10 cellular contexts compared by ENCODE assay signal in genomic region chr16:11205754-11206459, GRCh38. TPM values are rescaled to one million over a fixed set of nuclear protein-coding genes. Genes with fewer than 3 reads are reported as not detected.
A peak's percentile ranks its signal among the peaks of the same experiment; 100 is the strongest.
DNase-seq lines count a peak whose midpoint lies in the region; ATAC-seq and TF ChIP-seq lines count a peak whose summit lies in the region.
"Had no signal": no experiment of that assay in that cellular context is flagged by ENCODE, and none has a peak within 500 bp of the region (broad histone marks: within the 10 kb centered on the region; RNA-seq: fewer than 3 reads in every experiment).

No MANE protein-coding gene starts in this region.

- CTCF ChIA-PET in activated CD4-positive, alpha-beta T cell treated with anti-CD3 and anti-CD28 coated beads for 36 hours (lab: Charles Lee) = interaction anchor here (1.2 to 1.4 kb wide), 2 partner anchors 12 to 243 kb away, joined by 3 to 6 read pairs; no protein-coding TSS in a partner anchor

- H3K27ac Mint-ChIP-seq in activated CD4-positive, alpha-beta T cell treated with anti-CD3 and anti-CD28 coated beads for 36 hours = peak overlapping the region; percentile 96

- POLR2A ChIA-PET in activated CD4-positive, alpha-beta T cell treated with anti-CD3 and anti-CD28 coated beads for 36 hours (lab: Charles Lee) = interaction anchor here (0.5 to 2.3 kb wide), 3 partner anchors 19 to 111 kb away, joined by 3 to 7 read pairs (median 3); no protein-coding TSS in a partner anchor

- H3K27me3 Mint-ChIP-seq in activated CD4-positive, alpha-beta T cell treated with anti-CD3 and anti-CD28 coated beads for 36 hours = no peaks in the 10 kb centered on the region

- TF ChIP-seq CTCF in spleen (IDR thresholded peaks at IDR 0.05 in 8 of 11, conservative IDR thresholded peaks at IDR 0.05 in 3 of 11) = no peak
- TF ChIP-seq CTCF in BE2C (IDR thresholded peaks at IDR 0.05; ENCODE audit: low read depth, low read length) = no peak

- H3K4me3 Mint-ChIP-seq in activated CD4-positive, alpha-beta T cell treated with anti-CD3 and anti-CD28 coated beads for 36 hours = no peak overlapping the region

- peak overlapping the region in 5 of 8 donors; percentile 27 to 70 (median 47) for H3K27ac ChIP-seq in spleen

- H3K27me3 ChIP-seq in spleen (replicated peaks in 1 of 7) (peaks cover 0 to 21% (median 0%) of the 10 kb centered on the region in 7 donors), BE2C (no peaks in the 10 kb centered on the region)

- peak; percentile 45 for ATAC-seq in activated CD4-positive, alpha-beta T cell treated with anti-CD3 and anti-CD28 coated beads for 36 hours

- H3K9me3 Mint-ChIP-seq in activated CD4-positive, alpha-beta T cell treated with anti-CD3 and anti-CD28 coated beads for 36 hours (ENCODE audit: low read depth) = peaks cover 3% of the 10 kb centered on the region

- 32 to 57% (median 40%) methylated on average over 8 to 11 of the region's 11 CpGs for WGBS in spleen, 5 donors

- no peaks in the 10 kb centered on the region for H3K36me3 ChIP-seq in spleen
- no peaks in the 10 kb centered on the region for H3K36me3 ChIP-seq in BE2C

- DNase-seq in activated CD4-positive, alpha-beta T cell treated with anti-CD3 and anti-CD28 coated beads for 36 hours = peak; percentile 43
- no peak for DNase-seq in activated CD4-positive, alpha-beta T cell treated with anti-CD3 and anti-CD28 coated beads, Interleukin-2, amount 50 U/mL, for 4 hours
- DNase-seq in LHCN-M2 (ENCODE audit: low read depth) (peak; percentile 22), dermis blood vessel endothelial cell (peak; percentile 54), spleen (no peak), BE2C (no peak), NCI-H510A treated with DMSO at 0.1 percent for 48 hours (lab: John Stamatoyannopoulos, UW) (no peak)
- no peak for DNase-seq in stimulated activated CD8-positive, alpha-beta memory T cell treated with anti-CD3 and anti-CD28 coated beads, Interleukin-4, amount 100 ng/mL, for 48 hours
- DNase-seq: MM.1S had no signal

- H3K4me1 Mint-ChIP-seq in activated CD4-positive, alpha-beta T cell treated with anti-CD3 and anti-CD28 coated beads for 36 hours = peaks cover 26% of the 10 kb centered on the region

- H3K4me1 ChIP-seq in spleen (peaks cover 6 to 71% (median 20%) of the 10 kb centered on the region in 6 donors), BE2C (peaks cover 20% of the 10 kb centered on the region)

- TF ChIP-seq POLR2A in spleen (IDR thresholded peaks at IDR 0.05) = no peak

- H3K9me3 ChIP-seq in spleen (peaks cover 0 to 11% (median 6%) of the 10 kb centered on the region in 8 donors), BE2C (peaks cover 5% of the 10 kb centered on the region)

- peaks cover 3% of the 10 kb centered on the region for H3K36me3 Mint-ChIP-seq in activated CD4-positive, alpha-beta T cell treated with anti-CD3 and anti-CD28 coated beads for 36 hours (ENCODE audit: low read depth)

- intact Hi-C loops in activated CD4-positive, alpha-beta T cell treated with anti-CD3 and anti-CD28 coated beads for 36 hours (cut with DNase I, micrococcal nuclease) = loop anchor here in 1 of 2 experiments (2.0 kb wide), 1 partner anchor 19 kb away; no protein-coding TSS in a partner anchor
- intact Hi-C loops in spleen (cut with DNase I; ENCODE audit: low total_unique reads) = no loop called here

- H3K4me3 ChIP-seq in spleen = no peak overlapping the region
- H3K4me3 ChIP-seq in BE2C (ENCODE audit: low read depth, low read length) = no peak overlapping the region

RNA-seq across cellular contexts. Expression of gene SOCS1, which starts 50.1 kb away (rescaled TPM):
- total RNA-seq in activated CD4-positive, alpha-beta T cell treated with anti-CD3 and anti-CD28 coated beads for 36 hours = 100 to 1,000 TPM in 1 of 2 experiments, 10 to 100 TPM in 1; 100.0 to 103 TPM
- total RNA-seq in LHCN-M2 (2014; rRNA removed) = 0.51 and 0.98 TPM in 2 replicates
- 0.96 TPM for polyA plus RNA-seq in LHCN-M2 (2012)
- total RNA-seq in dermis blood vessel endothelial cell = 0.23 and 0.68 TPM in 2 replicates
- 10 to 100 TPM in 6 of 7 donors, 1 to 10 TPM in 1; 7.7 to 50.8 (median 24.0) TPM for total RNA-seq in spleen
- polyA plus RNA-seq in spleen = 10 to 100 TPM; 17.0 to 43.3 (median 19.6) TPM
- polyA plus RNA-seq in BE2C (2012; ENCODE audit: insufficient read depth, insufficient read length, low read depth) = 0.83 TPM
- polyA plus RNA-seq: neural cell had no signal

Comparison
In these comparisons a context has a peak if more than half of its experiments do, and no peak if none do; other contexts are left out.
1. DNase-seq: peak in activated CD4-positive, alpha-beta T cell treated with anti-CD3 and anti-CD28 coated beads for 36 hours (single experiment), LHCN-M2 (single experiment) and dermis blood vessel endothelial cell (single experiment); none in activated CD4-positive, alpha-beta T cell treated with anti-CD3 and anti-CD28 coated beads, Interleukin-2, amount 50 U/mL, for 4 hours (0 of 2), spleen (single experiment), BE2C (single experiment), stimulated activated CD8-positive, alpha-beta memory T cell treated with anti-CD3 and anti-CD28 coated beads, Interleukin-4, amount 100 ng/mL, for 48 hours (single experiment) and NCI-H510A treated with DMSO at 0.1 percent for 48 hours (single experiment).